ENCODE assay signal across 8 cellular contexts in genomic region chr10:27240212-27240890, GRCh38. TPM values are rescaled to one million over a fixed set of nuclear protein-coding genes. Genes with fewer than 3 reads are reported as not detected.
DNase-seq lines count a peak whose midpoint lies in the region; ATAC-seq and TF ChIP-seq lines count a peak whose summit lies in the region.

TSS of gene ACBD5 (minus strand) at chr10:27240797. CDS start at chr10:27240688, 109 bp downstream.

- peak within 1 kb of the TSS; percentile 90 for H2AFZ ChIP-seq in parathyroid adenoma

- TF ChIP-seq POLR2A in NB4 (IDR thresholded peaks at IDR 0.05; ENCODE audit: extremely low read depth, insufficient read length) = no peak

- H3K79me2 ChIP-seq in parathyroid adenoma = peaks cover 5% of the 10 kb centered on the region

- no peaks in the 10 kb centered on the region for H3K36me3 Mint-ChIP-seq in T-cell

- H3K9me3 ChIP-seq in adipocyte (ENCODE audit: control insufficient read depth, low read length) = no peaks in the 10 kb centered on the region
- H3K9me3 ChIP-seq in cardiac muscle cell (ENCODE audit: low read depth) = no peaks in the 10 kb centered on the region
- H3K9me3 ChIP-seq in parathyroid adenoma (ENCODE audit: control insufficient read depth, low read length) = no peaks in the 10 kb centered on the region

- H3K4me3 Mint-ChIP-seq in T-cell = peak within 1 kb of the TSS; percentile 93 to 98 (median 98)

- CTCF ChIA-PET in T-cell (lab: Charles Lee) = interaction anchor here in 1 of 2 donors (1.0 to 1.4 kb wide), 4 partner anchors 9 to 379 kb away, joined by 3 to 7 read pairs (median 3); no protein-coding TSS in a partner anchor

- DNase-seq in GM10266 (ENCODE audit: extremely low spot score) (peak; percentile 71), HFF-Myc (ENCODE audit: extremely low read depth, low read depth) (peak; percentile 44), NB4 (ENCODE audit: low read depth) (peak; percentile 87), T-cell (peak in 32 of 34 experiments; percentile 25 to 68 (median 51)), adipocyte (ENCODE audit: low read depth) (peak; percentile 86), cardiac muscle cell (ENCODE audit: low read depth in 1 of 2, low spot score in 1 of 2) (peak; percentile 88 to 91), ureter (ENCODE audit: low spot score) (peak; percentile 89)

- peaks cover 20% of the 10 kb centered on the region for H3K4me1 ChIP-seq in adipocyte (ENCODE audit: control insufficient read depth, insufficient read depth, low read length)
- peaks cover 4% of the 10 kb centered on the region for H3K4me1 ChIP-seq in cardiac muscle cell (ENCODE audit: low read depth)
- peaks cover 6% of the 10 kb centered on the region for H3K4me1 ChIP-seq in parathyroid adenoma

- H3K4me2 ChIP-seq in parathyroid adenoma (ENCODE audit: low read length) = peak within 1 kb of the TSS; percentile 85

- ATAC-seq in T-cell (replicated peaks in 1 of 4) = peak; percentile 47 to 62 (median 58)

- H3K27me3 Mint-ChIP-seq in T-cell = no peaks in the 10 kb centered on the region

- H3K9ac ChIP-seq in adipocyte (ENCODE audit: low read length) (peak within 1 kb of the TSS; percentile 91), parathyroid adenoma (peak within 1 kb of the TSS; percentile 64)

- H3K27ac ChIP-seq in cardiac muscle cell (peak within 1 kb of the TSS; percentile 93), parathyroid adenoma (peak within 1 kb of the TSS; percentile 98)

- H3K9me3 Mint-ChIP-seq in T-cell = no peaks in the 10 kb centered on the region

- TF ChIP-seq CTCF in GM10266 (IDR thresholded peaks at IDR 0.05; ENCODE audit: control insufficient read depth, insufficient read depth, low read depth, missing control alignments) (no peak), HFF-Myc (IDR thresholded peaks at IDR 0.05; ENCODE audit: low read depth, low read length, missing control alignments) (no peak), NB4 (IDR thresholded peaks at IDR 0.05; ENCODE audit: low read depth, low read length) (no peak), cardiac muscle cell (IDR thresholded peaks at IDR 0.05; ENCODE audit: low read depth, low read length) (no peak), parathyroid adenoma (IDR thresholded peaks at IDR 0.05) (no peak)

- H3K36me3 ChIP-seq in adipocyte (ENCODE audit: control insufficient read depth, insufficient read depth, low read length, severe bottlenecking) (peaks cover 4% of the 10 kb centered on the region), cardiac muscle cell (no peaks in the 10 kb centered on the region), parathyroid adenoma (ENCODE audit: control insufficient read depth, insufficient read depth, low read length) (no peaks in the 10 kb centered on the region)

- H3K4me1 Mint-ChIP-seq in T-cell = peaks cover 39 to 43% (median 40%) of the 10 kb centered on the region in 3 donors

- peak within 1 kb of the TSS; percentile 65 for H3K4me3 ChIP-seq in HFF-Myc (replicated peaks; ENCODE audit: low read depth, low read length)
- peak within 1 kb of the TSS; percentile 76 for H3K4me3 ChIP-seq in NB4 (ENCODE audit: low read depth, low read length)
- peak within 1 kb of the TSS; percentile 91 for H3K4me3 ChIP-seq in adipocyte (ENCODE audit: low read length)
- peak within 1 kb of the TSS; percentile 55 for H3K4me3 ChIP-seq in cardiac muscle cell
- peak within 1 kb of the TSS; percentile 93 for H3K4me3 ChIP-seq in parathyroid adenoma (ENCODE audit: low read depth, low read length)

- H3K27ac Mint-ChIP-seq in T-cell = peak within 1 kb of the TSS; percentile 97 to 99

- H3K27me3 ChIP-seq in adipocyte (replicated peaks; ENCODE audit: control insufficient read depth, insufficient read depth, low read length) (no peaks in the 10 kb centered on the region), cardiac muscle cell (no peaks in the 10 kb centered on the region), parathyroid adenoma (ENCODE audit: control insufficient read depth, insufficient read depth, low read length) (no peaks in the 10 kb centered on the region)

- POLR2A ChIA-PET in T-cell (lab: Charles Lee) = interaction anchor here in 1 of 2 donors (0.6 kb wide), 1 partner anchor 760 kb away, joined by 5 read pairs; no protein-coding TSS in a partner anchor

RNA-seq across cellular contexts. Expression of gene ACBD5, which starts in this region (rescaled TPM):
- total RNA-seq in T-cell (10 to 100 TPM; 20.7 to 21.2 (median 21.1) TPM), cardiac muscle cell (18.8 and 27.0 TPM in 2 replicates), ureter (24.8 TPM)
- polyA plus RNA-seq in cardiac muscle cell = 17.8 and 26.1 TPM in 2 replicates

Comparison
In these comparisons a context has a peak if more than half of its experiments do, and no peak if none do; other contexts are left out.
1. Peak in every context shown above with its lines: DNase-seq, ATAC-seq, H3K4me3 ChIP-seq and H3K27ac ChIP-seq.